1 cellular context compared by ENCODE assay signal in genomic region chr11:13229136-13229535, GRCh38.
TF ChIP-seq lines count a peak whose summit lies in the region.

No MANE protein-coding gene starts in this region.

TF ChIP-seq in GM23338, 12 proteins besides CTCF, POLR2A, EP300 and RAD21 (continued from another document):
- TF ChIP-seq, protein P1, sequence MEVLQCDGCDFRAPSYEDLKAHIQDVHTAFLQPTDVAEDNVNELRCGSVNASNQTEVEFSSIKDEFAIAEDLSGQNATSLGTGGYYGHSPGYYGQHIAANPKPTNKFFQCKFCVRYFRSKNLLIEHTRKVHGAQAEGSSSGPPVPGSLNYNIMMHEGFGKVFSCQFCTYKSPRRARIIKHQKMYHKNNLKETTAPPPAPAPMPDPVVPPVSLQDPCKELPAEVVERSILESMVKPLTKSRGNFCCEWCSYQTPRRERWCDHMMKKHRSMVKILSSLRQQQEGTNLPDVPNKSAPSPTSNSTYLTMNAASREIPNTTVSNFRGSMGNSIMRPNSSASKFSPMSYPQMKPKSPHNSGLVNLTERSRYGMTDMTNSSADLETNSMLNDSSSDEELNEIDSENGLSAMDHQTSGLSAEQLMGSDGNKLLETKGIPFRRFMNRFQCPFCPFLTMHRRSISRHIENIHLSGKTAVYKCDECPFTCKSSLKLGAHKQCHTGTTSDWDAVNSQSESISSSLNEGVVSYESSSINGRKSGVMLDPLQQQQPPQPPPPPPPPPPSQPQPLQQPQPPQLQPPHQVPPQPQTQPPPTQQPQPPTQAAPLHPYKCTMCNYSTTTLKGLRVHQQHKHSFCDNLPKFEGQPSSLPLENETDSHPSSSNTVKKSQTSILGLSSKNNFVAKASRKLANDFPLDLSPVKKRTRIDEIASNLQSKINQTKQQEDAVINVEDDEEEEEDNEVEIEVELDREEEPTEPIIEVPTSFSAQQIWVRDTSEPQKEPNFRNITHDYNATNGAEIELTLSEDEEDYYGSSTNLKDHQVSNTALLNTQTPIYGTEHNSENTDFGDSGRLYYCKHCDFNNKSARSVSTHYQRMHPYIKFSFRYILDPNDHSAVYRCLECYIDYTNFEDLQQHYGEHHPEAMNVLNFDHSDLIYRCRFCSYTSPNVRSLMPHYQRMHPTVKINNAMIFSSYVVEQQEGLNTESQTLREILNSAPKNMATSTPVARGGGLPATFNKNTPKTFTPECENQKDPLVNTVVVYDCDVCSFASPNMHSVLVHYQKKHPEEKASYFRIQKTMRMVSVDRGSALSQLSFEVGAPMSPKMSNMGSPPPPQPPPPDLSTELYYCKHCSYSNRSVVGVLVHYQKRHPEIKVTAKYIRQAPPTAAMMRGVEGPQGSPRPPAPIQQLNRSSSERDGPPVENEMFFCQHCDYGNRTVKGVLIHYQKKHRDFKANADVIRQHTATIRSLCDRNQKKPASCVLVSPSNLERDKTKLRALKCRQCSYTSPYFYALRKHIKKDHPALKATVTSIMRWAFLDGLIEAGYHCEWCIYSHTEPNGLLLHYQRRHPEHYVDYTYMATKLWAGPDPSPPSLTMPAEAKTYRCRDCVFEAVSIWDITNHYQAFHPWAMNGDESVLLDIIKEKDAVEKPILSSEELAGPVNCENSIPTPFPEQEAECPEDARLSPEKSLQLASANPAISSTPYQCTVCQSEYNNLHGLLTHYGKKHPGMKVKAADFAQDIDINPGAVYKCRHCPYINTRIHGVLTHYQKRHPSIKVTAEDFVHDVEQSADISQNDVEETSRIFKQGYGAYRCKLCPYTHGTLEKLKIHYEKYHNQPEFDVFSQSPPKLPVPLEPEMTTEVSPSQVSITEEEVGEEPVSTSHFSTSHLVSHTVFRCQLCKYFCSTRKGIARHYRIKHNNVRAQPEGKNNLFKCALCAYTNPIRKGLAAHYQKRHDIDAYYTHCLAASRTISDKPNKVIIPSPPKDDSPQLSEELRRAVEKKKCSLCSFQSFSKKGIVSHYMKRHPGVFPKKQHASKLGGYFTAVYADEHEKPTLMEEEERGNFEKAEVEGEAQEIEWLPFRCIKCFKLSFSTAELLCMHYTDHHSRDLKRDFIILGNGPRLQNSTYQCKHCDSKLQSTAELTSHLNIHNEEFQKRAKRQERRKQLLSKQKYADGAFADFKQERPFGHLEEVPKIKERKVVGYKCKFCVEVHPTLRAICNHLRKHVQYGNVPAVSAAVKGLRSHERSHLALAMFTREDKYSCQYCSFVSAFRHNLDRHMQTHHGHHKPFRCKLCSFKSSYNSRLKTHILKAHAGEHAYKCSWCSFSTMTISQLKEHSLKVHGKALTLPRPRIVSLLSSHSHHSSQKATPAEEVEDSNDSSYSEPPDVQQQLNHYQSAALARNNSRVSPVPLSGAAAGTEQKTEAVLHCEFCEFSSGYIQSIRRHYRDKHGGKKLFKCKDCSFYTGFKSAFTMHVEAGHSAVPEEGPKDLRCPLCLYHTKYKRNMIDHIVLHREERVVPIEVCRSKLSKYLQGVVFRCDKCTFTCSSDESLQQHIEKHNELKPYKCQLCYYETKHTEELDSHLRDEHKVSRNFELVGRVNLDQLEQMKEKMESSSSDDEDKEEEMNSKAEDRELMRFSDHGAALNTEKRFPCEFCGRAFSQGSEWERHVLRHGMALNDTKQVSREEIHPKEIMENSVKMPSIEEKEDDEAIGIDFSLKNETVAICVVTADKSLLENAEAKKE (CRISPR knock-in tag; IDR thresholded peaks at IDR 0.05) = no peak
- TF ChIP-seq ZNF114 (CRISPR knock-in tag; IDR thresholded peaks at IDR 0.05) (no peak), CREB1 (CRISPR knock-in tag; IDR thresholded peaks at IDR 0.05; ENCODE audit: low read depth) (no peak), ZNF331 (CRISPR knock-in tag; IDR thresholded peaks at IDR 0.05; ENCODE audit: low read depth) (no peak), STAT1 (IDR thresholded peaks at IDR 0.05; ENCODE audit: unreplicated experiment) (no peak), JUNB (IDR thresholded peaks at IDR 0.05; ENCODE audit: unreplicated experiment) (no peak), EZH2phosphoT487 (IDR thresholded peaks at IDR 0.05; ENCODE audit: unreplicated experiment) (no peak)
